8 cellular contexts compared by ENCODE assay signal in the genomic region with DNA sequence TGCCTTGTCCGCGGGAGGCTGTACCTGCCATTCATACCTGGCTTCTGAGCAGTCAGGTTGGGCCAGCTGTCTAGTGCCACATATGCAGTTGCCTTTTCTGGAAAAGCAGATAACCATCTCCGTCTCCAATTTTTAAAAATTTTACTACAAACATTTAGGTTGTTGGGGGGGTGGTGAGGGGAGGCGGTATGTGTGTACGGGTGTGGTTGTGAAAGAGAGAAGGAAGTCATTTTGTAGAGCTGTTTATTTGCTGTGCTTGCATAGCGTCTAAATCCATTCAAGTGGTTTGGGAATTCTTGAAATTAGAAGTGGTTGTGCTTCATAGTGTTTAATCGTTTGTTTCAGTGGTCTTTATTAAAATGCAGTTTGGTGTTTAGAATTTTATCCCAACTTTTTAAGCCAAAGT. TPM values are rescaled to one million over a fixed set of nuclear protein-coding genes. Genes with fewer than 3 reads are reported as not detected.
DNase-seq lines count a peak whose midpoint lies in the region; ATAC-seq and TF ChIP-seq lines count a peak whose summit lies in the region.

No MANE protein-coding gene starts in this region.

- H3K4me3 Mint-ChIP-seq in CD4-positive, CD25-positive, alpha-beta regulatory T cell, result peak overlapping the region; percentile 36 to 91 (median 84)
- H3K4me3 Mint-ChIP-seq in neural progenitor cell, result peak overlapping the region; percentile 97

- no peak for DNase-seq in CD4-positive, CD25-positive, alpha-beta regulatory T cell
- DNase-seq in RWPE2 (ENCODE audit: low spot score), result no peak
- DNase-seq in epithelial cell of proximal tubule (ENCODE audit: low read depth), result peak; percentile 27
- no peak for DNase-seq in neural progenitor cell (ENCODE audit: low spot score)
- DNase-seq in A172 (ENCODE audit: low spot score), result no peak
- DNase-seq in NCI-H1048 (lab: John Stamatoyannopoulos, UW), result no peak
- no peak for DNase-seq in GM10266 (ENCODE audit: extremely low spot score)

- H3K27ac Mint-ChIP-seq in CD4-positive, CD25-positive, alpha-beta regulatory T cell, result peak overlapping the region in 1 of 3 donors; percentile 26
- H3K27ac Mint-ChIP-seq in neural progenitor cell, result peak overlapping the region; percentile 88

- peaks cover 0 to 18% (median 6%) of the 10 kb centered on the region in 4 donors for H3K4me1 Mint-ChIP-seq in CD4-positive, CD25-positive, alpha-beta regulatory T cell
- peaks cover 11% of the 10 kb centered on the region for H3K4me1 Mint-ChIP-seq in neural progenitor cell

- peaks cover 5% of the 10 kb centered on the region for H3K79me2 ChIP-seq in neural progenitor cell (ENCODE audit: low read depth)

- H3K4me3 ChIP-seq in CD4-positive, CD25-positive, alpha-beta regulatory T cell (ENCODE audit: low read depth, low read length), result peak overlapping the region; percentile 40
- H3K4me3 ChIP-seq in RWPE2 (ENCODE audit: severe bottlenecking) (peak overlapping the region; percentile 70), epithelial cell of proximal tubule (ENCODE audit: low read depth, low read length) (peak overlapping the region; percentile 90), neural progenitor cell (peak overlapping the region; percentile 77)

- no peak overlapping the region for H2AFZ ChIP-seq in neural progenitor cell (replicated peaks)

- peaks cover 4% of the 10 kb centered on the region for H3K36me3 Mint-ChIP-seq in CD4-positive, CD25-positive, alpha-beta regulatory T cell
- no peaks in the 10 kb centered on the region for H3K36me3 Mint-ChIP-seq in neural progenitor cell

- peaks cover 0 to 1% of the 10 kb centered on the region in 2 experiments for H3K9me3 ChIP-seq in CD4-positive, CD25-positive, alpha-beta regulatory T cell (ENCODE audit: control insufficient read depth in 2 of 2, low read length in 2 of 2)
- H3K9me3 ChIP-seq in RWPE2 (ENCODE audit: severe bottlenecking), result no peaks in the 10 kb centered on the region
- no peaks in the 10 kb centered on the region for H3K9me3 ChIP-seq in neural progenitor cell (ENCODE audit: low read depth)

- H3F3A ChIP-seq in neural progenitor cell (ENCODE audit: low read depth), result peaks cover 8% of the 10 kb centered on the region

- H3K27me3 Mint-ChIP-seq in CD4-positive, CD25-positive, alpha-beta regulatory T cell, result peaks cover 83% of the 10 kb centered on the region
- peaks cover 3% of the 10 kb centered on the region for H3K27me3 Mint-ChIP-seq in neural progenitor cell (ENCODE audit: insufficient read depth, low read depth)

- H3K4me1 ChIP-seq in CD4-positive, CD25-positive, alpha-beta regulatory T cell (ENCODE audit: control insufficient read depth, insufficient read depth, low read length, poor library complexity, severe bottlenecking), result peaks cover 14% of the 10 kb centered on the region
- H3K4me1 ChIP-seq in RWPE2 (ENCODE audit: insufficient read depth, poor library complexity, severe bottlenecking) (peaks cover 2% of the 10 kb centered on the region), neural progenitor cell (peaks cover 3% of the 10 kb centered on the region)

- no peaks in the 10 kb centered on the region for H3K36me3 ChIP-seq in CD4-positive, CD25-positive, alpha-beta regulatory T cell (ENCODE audit: control insufficient read depth, insufficient read depth, low read length)
- H3K36me3 ChIP-seq in RWPE2 (ENCODE audit: low read depth) (no peaks in the 10 kb centered on the region), neural progenitor cell (no peaks in the 10 kb centered on the region)

- H3K4me2 ChIP-seq in neural progenitor cell, result peak overlapping the region; percentile 91

- no peak overlapping the region for H3K27ac ChIP-seq in CD4-positive, CD25-positive, alpha-beta regulatory T cell (ENCODE audit: insufficient read depth, low read length, poor library complexity, severe bottlenecking)
- peak overlapping the region; percentile 77 for H3K27ac ChIP-seq in RWPE2 (ENCODE audit: poor library complexity, severe bottlenecking)
- H3K27ac ChIP-seq in neural progenitor cell, result no peak overlapping the region

- TF ChIP-seq CTCF in RWPE2 (IDR thresholded peaks at IDR 0.05; ENCODE audit: poor library complexity, severe bottlenecking) (no peak), epithelial cell of proximal tubule (conservative IDR thresholded peaks at IDR 0.05; ENCODE audit: low read depth, low read length) (no peak), neural progenitor cell (IDR thresholded peaks at IDR 0.05) (no peak), GM10266 (IDR thresholded peaks at IDR 0.05; ENCODE audit: control insufficient read depth, insufficient read depth, low read depth, missing control alignments) (no peak)

- H4K20me1 ChIP-seq in neural progenitor cell (ENCODE audit: low read depth), result peaks cover 7% of the 10 kb centered on the region

- peaks cover 30% of the 10 kb centered on the region for H3K27me3 ChIP-seq in CD4-positive, CD25-positive, alpha-beta regulatory T cell (ENCODE audit: control insufficient read depth, insufficient read depth, low read length)
- H3K27me3 ChIP-seq in RWPE2 (ENCODE audit: insufficient read depth, poor library complexity, severe bottlenecking), result no peaks in the 10 kb centered on the region
- H3K27me3 ChIP-seq in neural progenitor cell, result peaks cover 31% of the 10 kb centered on the region

- ATAC-seq in CD4-positive, CD25-positive, alpha-beta regulatory T cell (ENCODE audit: low read depth in 2 of 2), result peak in 1 of 2 donors; percentile 6
- ATAC-seq in GM21619 (IDR thresholded peaks at IDR 0.05; ENCODE audit: unreplicated experiment) (peak; percentile 5), RWPE2 (ENCODE audit: low read depth) (no peak; the same call in 1 of the 3 replicates)

- no peak overlapping the region for H3K9ac ChIP-seq in neural progenitor cell

- peaks cover 0 to 7% (median 0%) of the 10 kb centered on the region in 7 donors for H3K9me3 Mint-ChIP-seq in CD4-positive, CD25-positive, alpha-beta regulatory T cell
- H3K9me3 Mint-ChIP-seq in neural progenitor cell, result peaks cover 4% of the 10 kb centered on the region

RNA-seq across cellular contexts. Expression of a gene that starts 1.5 kb away (rescaled TPM):
- total RNA-seq in CD4-positive, CD25-positive, alpha-beta regulatory T cell, result not detected
- not detected for polyA plus RNA-seq in CD4-positive, CD25-positive, alpha-beta regulatory T cell
- 9.8 and 12.9 TPM in 2 replicates for total RNA-seq in epithelial cell of proximal tubule
- total RNA-seq in neural progenitor cell (ENCODE audit: low replicate concordance), result 6.6 and 6.9 TPM in 2 replicates
- total RNA-seq in A172 (2014; rRNA removed; shearing (Covaris generic)), result 11.4 and 17.4 TPM in 2 replicates

RNA-seq across cellular contexts. Expression of a gene that starts 41.1 kb away (rescaled TPM):
- 16.1 TPM for total RNA-seq in CD4-positive, CD25-positive, alpha-beta regulatory T cell
- 10 to 100 TPM; 10.9 to 13.0 (median 11.6) TPM for polyA plus RNA-seq in CD4-positive, CD25-positive, alpha-beta regulatory T cell
- total RNA-seq in epithelial cell of proximal tubule (16.7 and 30.7 TPM in 2 replicates), neural progenitor cell (ENCODE audit: low replicate concordance) (31.0 and 49.2 TPM in 2 replicates)
- 46.5 and 63.7 TPM in 2 replicates for total RNA-seq in A172 (2014; rRNA removed; shearing (Covaris generic))

Comparison
In these comparisons a context has a peak if more than half of its experiments do, and no peak if none do; other contexts are left out.
1. H3K4me3 ChIP-seq: peak in every context shown above with its lines; median percentile 90 in epithelial cell of proximal tubule; 77 in neural progenitor cell; 70 in RWPE2; 40 in CD4-positive, CD25-positive, alpha-beta regulatory T cell.